Comparison of ENCODE assay signal across 16 cellular contexts in the genomic region with DNA sequence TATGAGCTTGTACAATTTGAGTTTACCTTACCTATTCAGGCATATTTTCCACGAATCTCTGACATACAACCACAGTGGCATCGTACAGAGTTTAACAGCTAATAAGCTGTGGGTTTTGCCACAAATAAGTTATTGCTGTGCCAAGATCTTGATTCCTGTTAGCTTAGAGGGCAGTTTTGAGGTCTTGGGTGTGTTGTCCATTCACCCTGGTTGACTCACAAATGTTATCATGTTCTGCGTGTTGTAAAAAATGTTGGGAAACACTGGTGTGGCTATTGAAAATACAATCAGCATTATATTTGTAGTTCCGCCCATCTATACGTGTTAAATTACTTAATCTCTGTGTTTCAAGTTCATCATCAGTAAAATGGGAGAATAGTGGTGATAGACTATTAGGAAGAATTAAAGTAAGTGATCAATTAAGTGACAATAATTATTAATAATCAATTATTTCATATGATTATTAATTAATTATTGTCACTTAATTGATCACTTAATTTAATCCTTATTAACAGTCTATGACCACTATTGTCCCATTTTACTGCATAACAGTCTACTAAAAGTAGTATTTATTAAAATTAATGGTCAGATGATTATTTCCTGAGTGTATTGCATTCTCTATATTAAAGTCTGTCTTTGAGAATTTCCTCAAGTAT.
A peak's percentile ranks its signal among the peaks of the same experiment; 100 is the strongest.
DNase-seq lines count a peak whose midpoint lies in the region; ATAC-seq, FAIRE-seq and TF ChIP-seq lines count a peak whose summit lies in the region.
"Had no signal": no experiment of that assay in that cellular context is flagged by ENCODE, and none has a peak within 500 bp of the region (broad histone marks: within the 10 kb centered on the region; RNA-seq: fewer than 3 reads in every experiment).

No MANE protein-coding gene starts in this region.

- H3K9me3 ChIP-seq in astrocyte (ENCODE audit: insufficient read depth, low read depth, low read length) = no peaks in the 10 kb centered on the region
- H3K9me3 ChIP-seq: BLaER1, testis had no signal

- H3K27ac Mint-ChIP-seq in astrocyte (ENCODE audit: unreplicated experiment) = no peak overlapping the region
- peak overlapping the region; percentile 93 for H3K27ac Mint-ChIP-seq in stimulated activated memory B cell treated with anti-CD40 and anti-IgM and Interleukin-4, amounts not matched to agents 10 μg/mL and 1 μg/mL and 100 μg/mL, for 72 hours
- H3K27ac Mint-ChIP-seq: T-helper 1 cell treated with Interleukin-12 subunit alpha and Interleukin-12 subunit beta and Interleukin-4 antibody, amounts not matched to agents 30 μg/mL and 1 μg/mL, for 36 hours had no signal

- no peak overlapping the region for H3K4me3 ChIP-seq in astrocyte (ENCODE audit: insufficient read depth, low read depth, low read length)
- H3K4me3 ChIP-seq: BLaER1, lung, testis had no signal

- FAIRE-seq in astrocyte (lab: Jason Lieb, UNC) = no peak

- no peak overlapping the region for H3K4me2 ChIP-seq in astrocyte (ENCODE audit: low read length)

- H3K36me3 ChIP-seq in astrocyte (ENCODE audit: insufficient read depth, low read length) = no peaks in the 10 kb centered on the region
- H3K36me3 ChIP-seq: BLaER1 had no signal

- H3K9ac ChIP-seq in astrocyte (ENCODE audit: low read length) = no peak overlapping the region
- H3K9ac ChIP-seq: BLaER1 had no signal

- DNase-seq in astrocyte (ENCODE audit: low read depth) (peak; percentile 10), NCI-H146 treated with DMSO at 0.1 percent for 48 hours (lab: John Stamatoyannopoulos, UW; ENCODE audit: unreplicated experiment) (no peak), HPDE6-E6E7 (ENCODE audit: extremely low spot score) (no peak), mesenteric fat pad (ENCODE audit: low spot score) (no peak)
- DNase-seq: activated CD4-positive, CD25-positive, alpha-beta regulatory T cell; erythroblast; MV-4-11; right cardiac atrium; stimulated activated CD4-positive, alpha-beta T cell treated with anti-CD3 and anti-CD28 coated beads, Interleukin-2, amount 100 ng/mL, for 24 hours; testis had no signal

- no peaks in the 10 kb centered on the region for H3K36me3 Mint-ChIP-seq in astrocyte (ENCODE audit: low read depth, unreplicated experiment)
- H3K36me3 Mint-ChIP-seq in stimulated activated memory B cell treated with anti-CD40 and anti-IgM and Interleukin-4, amounts not matched to agents 10 μg/mL and 1 μg/mL and 100 μg/mL, for 72 hours = peaks cover 11% of the 10 kb centered on the region

- no peak overlapping the region for H2AFZ ChIP-seq in astrocyte (ENCODE audit: low read depth, low read length)

- peak; percentile 4 for ATAC-seq in GM19452 (IDR thresholded peaks at IDR 0.05; ENCODE audit: unreplicated experiment)
- peak; percentile 2 for ATAC-seq in HG03175 (IDR thresholded peaks at IDR 0.05; ENCODE audit: unreplicated experiment)
- ATAC-seq in stimulated activated memory B cell treated with anti-CD40 and anti-IgM and Interleukin-4, amounts not matched to agents 10 μg/mL and 1 μg/mL and 100 μg/mL, for 72 hours = no peak
- ATAC-seq: right cardiac atrium had no signal

- no peak overlapping the region for H3K4me3 Mint-ChIP-seq in astrocyte (ENCODE audit: unreplicated experiment)
- H3K4me3 Mint-ChIP-seq in stimulated activated memory B cell treated with anti-CD40 and anti-IgM and Interleukin-4, amounts not matched to agents 10 μg/mL and 1 μg/mL and 100 μg/mL, for 72 hours = peak overlapping the region; percentile 57
- H3K4me3 Mint-ChIP-seq: T-helper 1 cell treated with Interleukin-12 subunit alpha and Interleukin-12 subunit beta and Interleukin-4 antibody, amounts not matched to agents 30 μg/mL and 1 μg/mL, for 36 hours had no signal

- H4K20me1 ChIP-seq in astrocyte (ENCODE audit: insufficient read depth, low read length) = no peaks in the 10 kb centered on the region
- H4K20me1 ChIP-seq: BLaER1 had no signal

- no peaks in the 10 kb centered on the region for H3K79me2 ChIP-seq in astrocyte (ENCODE audit: insufficient read depth, low read length)

- peaks cover 3% of the 10 kb centered on the region for H3K9me3 Mint-ChIP-seq in astrocyte (ENCODE audit: unreplicated experiment)
- peaks cover 7% of the 10 kb centered on the region for H3K9me3 Mint-ChIP-seq in stimulated activated memory B cell treated with anti-CD40 and anti-IgM and Interleukin-4, amounts not matched to agents 10 μg/mL and 1 μg/mL and 100 μg/mL, for 72 hours
- H3K9me3 Mint-ChIP-seq: T-helper 1 cell treated with Interleukin-12 subunit alpha and Interleukin-12 subunit beta and Interleukin-4 antibody, amounts not matched to agents 30 μg/mL and 1 μg/mL, for 36 hours had no signal

- TF ChIP-seq CTCF in astrocyte (IDR thresholded peaks at IDR 0.05; ENCODE audit: insufficient read depth, low read depth, low read length) = no peak

- no peaks in the 10 kb centered on the region for H3K4me1 ChIP-seq in astrocyte (ENCODE audit: insufficient read depth, low read length)
- H3K4me1 ChIP-seq: testis had no signal

- no peaks in the 10 kb centered on the region for H3K27me3 Mint-ChIP-seq in astrocyte (ENCODE audit: low read depth, unreplicated experiment)
- H3K27me3 Mint-ChIP-seq in stimulated activated memory B cell treated with anti-CD40 and anti-IgM and Interleukin-4, amounts not matched to agents 10 μg/mL and 1 μg/mL and 100 μg/mL, for 72 hours = no peaks in the 10 kb centered on the region

- H3K4me1 Mint-ChIP-seq in astrocyte (ENCODE audit: low read depth, unreplicated experiment) = peaks cover 8% of the 10 kb centered on the region
- peaks cover 67% of the 10 kb centered on the region for H3K4me1 Mint-ChIP-seq in stimulated activated memory B cell treated with anti-CD40 and anti-IgM and Interleukin-4, amounts not matched to agents 10 μg/mL and 1 μg/mL and 100 μg/mL, for 72 hours

- H3K27ac ChIP-seq in astrocyte (ENCODE audit: low read depth, low read length) = no peak overlapping the region
- H3K27ac ChIP-seq: BLaER1, testis had no signal

- H3K27me3 ChIP-seq in astrocyte (ENCODE audit: insufficient read depth, low read length) = no peaks in the 10 kb centered on the region
- H3K27me3 ChIP-seq: BLaER1, testis had no signal
